In genomic region chr16:59201160-59201559, GRCh38 we compare ENCODE assay signal across 1 cellular context.
TF ChIP-seq lines count a peak whose summit lies in the region.

No MANE protein-coding gene starts in this region.

TF ChIP-seq in GM23338, 12 proteins besides CTCF, POLR2A, EP300 and RAD21 (continued from another document):
- TF ChIP-seq ZNF462 (CRISPR knock-in tag; IDR thresholded peaks at IDR 0.05) (no peak), ETS1 (IDR thresholded peaks at IDR 0.05) (no peak)
